24 cellular contexts compared by ENCODE assay signal in genomic region chr16:82773018-82773417, GRCh38.
DNase-seq lines count a peak whose midpoint lies in the region; ATAC-seq, FAIRE-seq and TF ChIP-seq lines count a peak whose summit lies in the region.
"Had no signal": no experiment of that assay in that cellular context is flagged by ENCODE, and none has a peak within 500 bp of the region (broad histone marks: within the 10 kb centered on the region; RNA-seq: fewer than 3 reads in every experiment).

No MANE protein-coding gene starts in this region.

- H3K27me3 ChIP-seq in mammary epithelial cell (ENCODE audit: insufficient read depth, low read length) = no peaks in the 10 kb centered on the region
- H3K27me3 ChIP-seq in GM12878 (replicated peaks in 1 of 2; ENCODE audit: control insufficient read depth in 2 of 2, insufficient read depth in 2 of 2, low read length in 1 of 2) = no peaks in the 10 kb centered on the region
- H3K27me3 ChIP-seq: MG63 had no signal

- H3K4me2 ChIP-seq in mammary epithelial cell (ENCODE audit: insufficient read depth, low read depth, low read length) = no peak overlapping the region
- no peak overlapping the region for H3K4me2 ChIP-seq in GM12878 (ENCODE audit: control insufficient read depth, insufficient read depth)
- H3K4me2 ChIP-seq: SK-N-SH had no signal

- H3K9me3 ChIP-seq in mammary epithelial cell (replicated peaks; ENCODE audit: insufficient read depth, low read length) (no peaks in the 10 kb centered on the region), GM12878 (replicated peaks; ENCODE audit: control insufficient read depth, insufficient read depth, low read length) (no peaks in the 10 kb centered on the region)
- H3K9me3 ChIP-seq: MG63, SK-N-SH had no signal

- H3K4me3 Mint-ChIP-seq in MCF 10A (ENCODE audit: unreplicated experiment) = no peak overlapping the region
- H3K4me3 Mint-ChIP-seq in stimulated activated effector memory CD8-positive, alpha-beta T cell treated with anti-CD3 and anti-CD28 coated beads, Interleukin-12 subunit alpha, Interleukin-12 subunit beta, amount 100 ng/mL, for 72 hours = no peak overlapping the region

- TF ChIP-seq RAD21 in GM12878 (IDR thresholded peaks at IDR 0.05; ENCODE audit: insufficient read depth, low read depth, low read length) = no peak

- no peaks in the 10 kb centered on the region for H3K36me3 Mint-ChIP-seq in MCF 10A (ENCODE audit: insufficient read depth, unreplicated experiment)
- H3K36me3 Mint-ChIP-seq in stimulated activated effector memory CD8-positive, alpha-beta T cell treated with anti-CD3 and anti-CD28 coated beads, Interleukin-12 subunit alpha, Interleukin-12 subunit beta, amount 100 ng/mL, for 72 hours = no peaks in the 10 kb centered on the region

- no peak for TF ChIP-seq POLR2A in GM12878 (IDR thresholded peaks at IDR 0.05; ENCODE audit: low read depth, low read length)

- RAD21 ChIA-PET in GM12878 (lab: Charles Lee; ENCODE audit: unreplicated experiment) = no interaction called here

- TF ChIP-seq CTCF in mammary epithelial cell (conservative IDR thresholded peaks at IDR 0.05 in 1 of 2, IDR thresholded peaks at IDR 0.05 in 1 of 2; ENCODE audit: extremely low read depth in 1 of 2, insufficient read depth in 1 of 2, low read depth in 1 of 2, low read length in 2 of 2) (no peak), MCF 10A (IDR thresholded peaks at IDR 0.05; ENCODE audit: unreplicated experiment) (no peak), GM12878 (IDR thresholded peaks at IDR 0.05 in 2 of 3, conservative IDR thresholded peaks at IDR 0.05 in 1 of 3; ENCODE audit: control insufficient read depth in 2 of 3, extremely low read depth in 1 of 3, insufficient read depth in 1 of 3, low read depth in 3 of 3, low read length in 3 of 3) (no peak)

- TF ChIP-seq EP300 in GM12878 (IDR thresholded peaks at IDR 0.05; ENCODE audit: borderline replicate concordance in 1 of 2, control insufficient read depth in 1 of 2, low read depth in 2 of 2, low read length in 2 of 2) = no peak

- BruUV-seq in mammary epithelial cell (replicated peaks; lab: Mats Ljungman, UMichigan) (no TSS peak), MCF 10A (replicated peaks; lab: Mats Ljungman, UMichigan) (no TSS peak), GM12878 (replicated peaks; lab: Mats Ljungman, UMichigan) (no TSS peak)

- peaks cover 9% of the 10 kb centered on the region for H3K4me1 ChIP-seq in mammary epithelial cell (ENCODE audit: insufficient read depth, low read length)
- H3K4me1 ChIP-seq in GM12878 (ENCODE audit: control insufficient read depth, insufficient read depth, low read length) = no peaks in the 10 kb centered on the region

- WGBS in mammary epithelial cell (ENCODE audit: low coverage, missing lambda C conversion rate) = no CpG with 5 or more reads among the region's 1 CpG
- WGBS in GM12878 (ENCODE audit: insufficient coverage, insufficient replicate concordance, low lambda C conversion rate, missing lambda C conversion rate) = 0% methylated on average over 1 of the region's 1 CpG

- CTCF ChIA-PET in mammary epithelial cell (lab: Charles Lee; ENCODE audit: low non-redundant PET) = no interaction called here
- CTCF ChIA-PET in MCF 10A (lab: Yijun Ruan, JAX) = no interaction called here
- CTCF ChIA-PET in GM12878 (lab: Yijun Ruan, JAX) = interaction anchor here (1.1 kb wide), 1 partner anchor 75 kb away, joined by 5 read pairs; no protein-coding TSS in a partner anchor

- H4K20me1 ChIP-seq in mammary epithelial cell (ENCODE audit: insufficient read depth, low read length) = no peaks in the 10 kb centered on the region
- H4K20me1 ChIP-seq in GM12878 (ENCODE audit: control insufficient read depth, insufficient read depth) = no peaks in the 10 kb centered on the region

- H3K9me3 Mint-ChIP-seq in MCF 10A (ENCODE audit: unreplicated experiment) = no peaks in the 10 kb centered on the region
- no peaks in the 10 kb centered on the region for H3K9me3 Mint-ChIP-seq in stimulated activated effector memory CD8-positive, alpha-beta T cell treated with anti-CD3 and anti-CD28 coated beads, Interleukin-12 subunit alpha, Interleukin-12 subunit beta, amount 100 ng/mL, for 72 hours

- H3K9ac ChIP-seq in mammary epithelial cell (ENCODE audit: insufficient read depth, low read length) = no peak overlapping the region
- H3K9ac ChIP-seq in GM12878 (ENCODE audit: control insufficient read depth, insufficient read depth, low read length) = no peak overlapping the region
- H3K9ac ChIP-seq: SK-N-SH had no signal

- in situ Hi-C loops in mammary epithelial cell (cut with MboI; ENCODE audit: low sequenced_read_pairs in 2 of 2) (no loop called here), GM12878 (cut with MboI) (no loop called here)

- SMC1A ChIA-PET in GM12878 (lab: Charles Lee; ENCODE audit: uncharacterized antibody, unreplicated experiment) = interaction anchor here (0.6 kb wide), 1 partner anchor 41 kb away, joined by 3 read pairs; no protein-coding TSS in a partner anchor

- peaks cover 3% of the 10 kb centered on the region for H3K36me3 ChIP-seq in mammary epithelial cell (ENCODE audit: insufficient read depth, low read length)
- H3K36me3 ChIP-seq in GM12878 (ENCODE audit: control insufficient read depth in 2 of 2, insufficient read depth in 2 of 2, low read length in 1 of 2) = no peaks in the 10 kb centered on the region
- H3K36me3 ChIP-seq: MG63 had no signal

- H2AFZ ChIP-seq in mammary epithelial cell (ENCODE audit: low read depth, low read length) (no peak overlapping the region), GM12878 (ENCODE audit: control insufficient read depth, low read depth, low read length) (no peak overlapping the region)

- no peak for FAIRE-seq in GM12878 (lab: Jason Lieb, UNC)
- FAIRE-seq: GM12891, H1 had no signal

- peak; percentile 25 for DNase-seq in mammary epithelial cell
- no peak for DNase-seq in MCF 10A (ENCODE audit: unreplicated experiment)
- peak; percentile 73 for DNase-seq in RPMI7951 (ENCODE audit: low read depth)
- no peak for DNase-seq in GM12878 (ENCODE audit: low read depth, low spot score)
- no peak for DNase-seq in activated CD4-positive, alpha-beta T cell treated with anti-CD3 and anti-CD28 coated beads, Interleukin-2, amount 50 U/mL, for 4 hours
- DNase-seq in MV-4-11 (lab: John Stamatoyannopoulos, UW) = no peak
- no peak for DNase-seq in stimulated activated effector memory CD8-positive, alpha-beta T cell treated with anti-CD3 and anti-CD28 coated beads, Interleukin-12 subunit alpha, Interleukin-12 subunit beta, amount 100 ng/mL, for 72 hours (ENCODE audit: low spot score in 2 of 2)
- DNase-seq: 8988T, DMS 273 treated with DMSO at 0.1 percent for 48 hours, GDM1, KBM-7, MG63, NCI-H1092 treated with DMSO at 0.1 percent for 48 hours, NCI-H1694, NCI-H2107, NCI-H226, NCI-H524 treated with DMSO at 0.1 percent for 48 hours, SK-N-SH had no signal

- H3K27me3 Mint-ChIP-seq in MCF 10A (ENCODE audit: insufficient read depth, unreplicated experiment) = no peaks in the 10 kb centered on the region

- intact Hi-C loops in mammary epithelial cell (cut with micrococcal nuclease) (no loop called here), MCF 10A (cut with micrococcal nuclease) (no loop called here), GM12878 (cut with micrococcal nuclease; ENCODE audit: unreplicated experiment) (no loop called here)

- peaks cover 91% of the 10 kb centered on the region for H3K79me2 ChIP-seq in mammary epithelial cell (ENCODE audit: insufficient read depth, low read length)
- no peaks in the 10 kb centered on the region for H3K79me2 ChIP-seq in GM12878 (ENCODE audit: control insufficient read depth, insufficient read depth, low read length)

- dilution Hi-C loops in mammary epithelial cell (cut with HindIII; ENCODE audit: low sequenced_read_pairs) = no loop called here

- H3K27ac ChIP-seq in mammary epithelial cell (ENCODE audit: insufficient read depth, low read depth, low read length) = no peak overlapping the region
- H3K27ac ChIP-seq in GM12878 (ENCODE audit: control insufficient read depth, insufficient read depth) = no peak overlapping the region
- H3K27ac ChIP-seq: C4-2B had no signal

- H3K4me3 ChIP-seq in mammary epithelial cell (replicated peaks in 1 of 3; ENCODE audit: insufficient read depth in 1 of 3, low read depth in 2 of 3, low read length in 3 of 3) (no peak overlapping the region), GM12878 (no peak overlapping the region)
- H3K4me3 ChIP-seq: MG63 had no signal

- no peak for ATAC-seq in GM12878
- ATAC-seq in activated CD4-positive, CD25-positive, alpha-beta regulatory T cell treated with anti-CD3 and anti-CD28 coated beads, Interleukin-2, amount 50 U/mL, for 24 hours = no peak
- no peak for ATAC-seq in stimulated activated effector memory CD8-positive, alpha-beta T cell treated with anti-CD3 and anti-CD28 coated beads, Interleukin-12 subunit alpha, Interleukin-12 subunit beta, amount 100 ng/mL, for 72 hours
- ATAC-seq: Panc1, Right ventricle myocardium inferior had no signal

- no peak overlapping the region for H3K27ac Mint-ChIP-seq in MCF 10A (ENCODE audit: low read depth, unreplicated experiment)
- no peak overlapping the region for H3K27ac Mint-ChIP-seq in stimulated activated effector memory CD8-positive, alpha-beta T cell treated with anti-CD3 and anti-CD28 coated beads, Interleukin-12 subunit alpha, Interleukin-12 subunit beta, amount 100 ng/mL, for 72 hours

- no peaks in the 10 kb centered on the region for H3K4me1 Mint-ChIP-seq in MCF 10A (ENCODE audit: insufficient read depth, unreplicated experiment)
- peaks cover 9% of the 10 kb centered on the region for H3K4me1 Mint-ChIP-seq in stimulated activated effector memory CD8-positive, alpha-beta T cell treated with anti-CD3 and anti-CD28 coated beads, Interleukin-12 subunit alpha, Interleukin-12 subunit beta, amount 100 ng/mL, for 72 hours

- POLR2A ChIA-PET in MCF 10A (lab: Yijun Ruan, JAX) (interaction anchor here (0.6 kb wide), 1 partner anchor 50 kb away, joined by 3 read pairs; no protein-coding TSS in a partner anchor), GM12878 (lab: Charles Lee) (no interaction called here)

TF ChIP-seq in GM12878, 131 proteins besides CTCF, POLR2A, EP300 and RAD21:
- no peak for TF ChIP-seq YBX1 (IDR thresholded peaks at IDR 0.05)
- TF ChIP-seq RUNX3 (IDR thresholded peaks at IDR 0.05; ENCODE audit: low read length) = 0 out of 2 replicates have a peak, but pooled peaks have one; percentile 15

Comparison
In these comparisons a context has a peak if more than half of its experiments do, and no peak if none do; other contexts are left out.
1. DNase-seq: peak in mammary epithelial cell (single experiment) and RPMI7951 (single experiment); none in MCF 10A (single experiment), GM12878 (single experiment), activated CD4-positive, alpha-beta T cell treated with anti-CD3 and anti-CD28 coated beads, Interleukin-2, amount 50 U/mL, for 4 hours (0 of 2), MV-4-11 (single experiment) and stimulated activated effector memory CD8-positive, alpha-beta T cell treated with anti-CD3 and anti-CD28 coated beads, Interleukin-12 subunit alpha, Interleukin-12 subunit beta, amount 100 ng/mL, for 72 hours (0 of 2).